Comparison of ENCODE assay signal across 15 cellular contexts in genomic region chr2:189638305-189639002, GRCh38. TPM values are rescaled to one million over a fixed set of nuclear protein-coding genes. Genes with fewer than 3 reads are reported as not detected.
DNase-seq lines count a peak whose midpoint lies in the region; ATAC-seq and TF ChIP-seq lines count a peak whose summit lies in the region.
"Had no signal": no experiment of that assay in that cellular context is flagged by ENCODE, and none has a peak within 500 bp of the region (broad histone marks: within the 10 kb centered on the region; RNA-seq: fewer than 3 reads in every experiment).

No MANE protein-coding gene starts in this region.

- intact Hi-C loops in activated CD8-positive, alpha-beta T cell treated with anti-CD3 and anti-CD28 coated beads for 36 hours (cut with micrococcal nuclease): no loop called here
- intact Hi-C loops in Right ventricle myocardium superior (cut with DNase I): no loop called here

- H3K9me3 ChIP-seq in WERI-Rb-1 (ENCODE audit: severe bottlenecking) (no peaks in the 10 kb centered on the region), osteoblast (ENCODE audit: low read depth, low read length) (no peaks in the 10 kb centered on the region)
- H3K9me3 ChIP-seq: BLaER1 had no signal

- H3K27ac Mint-ChIP-seq in activated CD8-positive, alpha-beta T cell treated with anti-CD3 and anti-CD28 coated beads, Interleukin-2, amount 10 ng/mL, durations not matched to agents 7 days and 5 days: peak overlapping the region; percentile 1
- H3K27ac Mint-ChIP-seq in activated CD8-positive, alpha-beta T cell treated with anti-CD3 and anti-CD28 coated beads for 36 hours: no peak overlapping the region

- no peaks in the 10 kb centered on the region for H3K27me3 Mint-ChIP-seq in activated CD8-positive, alpha-beta T cell treated with anti-CD3 and anti-CD28 coated beads, Interleukin-2, amount 10 ng/mL, durations not matched to agents 7 days and 5 days (ENCODE audit: low read depth)
- no peaks in the 10 kb centered on the region for H3K27me3 Mint-ChIP-seq in activated CD8-positive, alpha-beta T cell treated with anti-CD3 and anti-CD28 coated beads for 36 hours

- no peak overlapping the region for H3K4me3 Mint-ChIP-seq in activated CD8-positive, alpha-beta T cell treated with anti-CD3 and anti-CD28 coated beads, Interleukin-2, amount 10 ng/mL, durations not matched to agents 7 days and 5 days
- no peak overlapping the region for H3K4me3 Mint-ChIP-seq in activated CD8-positive, alpha-beta T cell treated with anti-CD3 and anti-CD28 coated beads for 36 hours

- H3K36me3 ChIP-seq in WERI-Rb-1 (no peaks in the 10 kb centered on the region), osteoblast (ENCODE audit: insufficient read depth, low read length) (no peaks in the 10 kb centered on the region)
- H3K36me3 ChIP-seq: BLaER1 had no signal

- ATAC-seq in activated CD8-positive, alpha-beta T cell treated with anti-CD3 and anti-CD28 coated beads, Interleukin-2, amount 10 ng/mL, durations not matched to agents 7 days and 5 days: no peak
- ATAC-seq in activated CD8-positive, alpha-beta T cell treated with anti-CD3 and anti-CD28 coated beads for 36 hours: no peak
- ATAC-seq in Right ventricle myocardium superior (ENCODE audit: poor library complexity): no peak
- ATAC-seq: HCT116 had no signal

- H4K20me1 ChIP-seq in osteoblast (ENCODE audit: insufficient read depth, low read length): no peaks in the 10 kb centered on the region
- H4K20me1 ChIP-seq: BLaER1 had no signal

- H3K9me3 Mint-ChIP-seq in activated CD8-positive, alpha-beta T cell treated with anti-CD3 and anti-CD28 coated beads, Interleukin-2, amount 10 ng/mL, durations not matched to agents 7 days and 5 days (ENCODE audit: insufficient read depth): no peaks in the 10 kb centered on the region
- H3K9me3 Mint-ChIP-seq in activated CD8-positive, alpha-beta T cell treated with anti-CD3 and anti-CD28 coated beads for 36 hours: peaks cover 3% of the 10 kb centered on the region

- no peak for DNase-seq in activated CD8-positive, alpha-beta T cell treated with anti-CD3 and anti-CD28 coated beads, Interleukin-2, amount 10 ng/mL, durations not matched to agents 7 days and 5 days
- no peak for DNase-seq in activated CD8-positive, alpha-beta T cell treated with anti-CD3 and anti-CD28 coated beads for 36 hours
- DNase-seq in WERI-Rb-1 (no peak), fibroblast of the aortic adventitia (ENCODE audit: low read depth) (no peak), pons (ENCODE audit: low spot score) (no peak), Right ventricle myocardium superior (no peak), osteoblast (ENCODE audit: insufficient read length, low spot score, missing footprints) (no peak)
- DNase-seq: 8988T, AML-193, Calu3, DMS 273 treated with DMSO at 0.1 percent for 48 hours had no signal

- peaks cover 3% of the 10 kb centered on the region for H3K4me1 ChIP-seq in osteoblast (ENCODE audit: insufficient read depth, low read length)
- H3K4me1 ChIP-seq: BLaER1 had no signal

- H3K27me3 ChIP-seq in WERI-Rb-1 (ENCODE audit: insufficient read depth, low read depth, severe bottlenecking): no peaks in the 10 kb centered on the region
- H3K27me3 ChIP-seq in osteoblast (ENCODE audit: insufficient read depth, low read length): no peaks in the 10 kb centered on the region
- H3K27me3 ChIP-seq: BLaER1 had no signal

- H3K36me3 Mint-ChIP-seq in activated CD8-positive, alpha-beta T cell treated with anti-CD3 and anti-CD28 coated beads, Interleukin-2, amount 10 ng/mL, durations not matched to agents 7 days and 5 days (ENCODE audit: low read depth): no peaks in the 10 kb centered on the region
- no peaks in the 10 kb centered on the region for H3K36me3 Mint-ChIP-seq in activated CD8-positive, alpha-beta T cell treated with anti-CD3 and anti-CD28 coated beads for 36 hours (ENCODE audit: low read depth)

- POLR2A ChIA-PET in activated CD8-positive, alpha-beta T cell treated with anti-CD3 and anti-CD28 coated beads, Interleukin-2, amount 10 ng/mL, durations not matched to agents 7 days and 5 days (lab: Charles Lee): no interaction called here
- POLR2A ChIA-PET in activated CD8-positive, alpha-beta T cell treated with anti-CD3 and anti-CD28 coated beads for 36 hours (lab: Charles Lee): no interaction called here

- CTCF ChIA-PET in activated CD8-positive, alpha-beta T cell treated with anti-CD3 and anti-CD28 coated beads, Interleukin-2, amount 10 ng/mL, durations not matched to agents 7 days and 5 days (lab: Charles Lee): no interaction called here
- CTCF ChIA-PET in activated CD8-positive, alpha-beta T cell treated with anti-CD3 and anti-CD28 coated beads for 36 hours (lab: Charles Lee): interaction anchor here (1.3 kb wide), 1 partner anchor 19 kb away, joined by 3 read pairs; no protein-coding TSS in a partner anchor

- H3K27ac ChIP-seq in WERI-Rb-1: peak overlapping the region; percentile 49; the same call in 1 of the 2 replicates
- no peak overlapping the region for H3K27ac ChIP-seq in osteoblast (ENCODE audit: low read depth, low read length)
- H3K27ac ChIP-seq: BLaER1, GM23248, HL-60 had no signal

- H3K79me2 ChIP-seq in osteoblast (ENCODE audit: insufficient read depth, low read length): no peaks in the 10 kb centered on the region

- H3K4me1 Mint-ChIP-seq in activated CD8-positive, alpha-beta T cell treated with anti-CD3 and anti-CD28 coated beads, Interleukin-2, amount 10 ng/mL, durations not matched to agents 7 days and 5 days (ENCODE audit: low read depth): no peaks in the 10 kb centered on the region
- H3K4me1 Mint-ChIP-seq in activated CD8-positive, alpha-beta T cell treated with anti-CD3 and anti-CD28 coated beads for 36 hours (ENCODE audit: low read depth): peaks cover 17% of the 10 kb centered on the region

- H3K4me3 ChIP-seq in WERI-Rb-1 (ENCODE audit: low read depth, low read length) (no peak overlapping the region), fibroblast of the aortic adventitia (ENCODE audit: low read depth, low read length) (no peak overlapping the region), osteoblast (ENCODE audit: insufficient read depth, low read length) (no peak overlapping the region)
- H3K4me3 ChIP-seq: BLaER1, GM23248 had no signal

- no peak overlapping the region for H3K4me2 ChIP-seq in osteoblast (ENCODE audit: insufficient read depth, low read length)
- H3K4me2 ChIP-seq: BLaER1 had no signal

- H2AFZ ChIP-seq in osteoblast (ENCODE audit: low read length): no peak overlapping the region
- H2AFZ ChIP-seq: GM23248 had no signal

- TF ChIP-seq CTCF in activated CD8-positive, alpha-beta T cell treated with anti-CD3 and anti-CD28 coated beads for 36 hours (IDR thresholded peaks at IDR 0.05): no peak
- TF ChIP-seq CTCF in WERI-Rb-1 (IDR thresholded peaks at IDR 0.05; ENCODE audit: low read depth, low read length) (no peak), fibroblast of the aortic adventitia (IDR thresholded peaks at IDR 0.05; ENCODE audit: insufficient read depth, low read length) (peak; percentile 9), osteoblast (IDR thresholded peaks at IDR 0.05; ENCODE audit: extremely low read depth, low read depth, low read length) (no peak)

RNA-seq across cellular contexts. Expression of gene ASNSD1, which starts 22.8 kb away (rescaled TPM):
- total RNA-seq in activated CD8-positive, alpha-beta T cell treated with anti-CD3 and anti-CD28 coated beads, Interleukin-2, amount 10 ng/mL, durations not matched to agents 7 days and 5 days: 10 to 100 TPM; 36.9 to 39.4 TPM
- total RNA-seq in activated CD8-positive, alpha-beta T cell treated with anti-CD3 and anti-CD28 coated beads for 36 hours: 10 to 100 TPM; 41.0 to 43.2 TPM
- 77.7 and 95.7 TPM in 2 replicates for total RNA-seq in fibroblast of the aortic adventitia (ENCODE audit: low replicate concordance)
- total RNA-seq in Right ventricle myocardium superior: 37.9 TPM
- 79.0 and 81.8 TPM in 2 replicates for total RNA-seq in osteoblast

RNA-seq across cellular contexts. Expression of gene ANKAR, which starts 36.0 kb away (rescaled TPM):
- total RNA-seq in activated CD8-positive, alpha-beta T cell treated with anti-CD3 and anti-CD28 coated beads, Interleukin-2, amount 10 ng/mL, durations not matched to agents 7 days and 5 days: 1 to 10 TPM; 4.8 to 5.2 TPM
- 1 to 10 TPM; 3.5 to 3.6 TPM for total RNA-seq in activated CD8-positive, alpha-beta T cell treated with anti-CD3 and anti-CD28 coated beads for 36 hours
- 14.9 and 22.2 TPM in 2 replicates for total RNA-seq in fibroblast of the aortic adventitia (ENCODE audit: low replicate concordance)
- 8.1 TPM for total RNA-seq in Right ventricle myocardium superior
- 14.1 TPM in 2 replicates for total RNA-seq in osteoblast

RNA-seq across cellular contexts. Expression of gene SLC40A1, which starts 57.9 kb away (rescaled TPM):
- under 1 TPM; 0.31 to 0.47 TPM for total RNA-seq in activated CD8-positive, alpha-beta T cell treated with anti-CD3 and anti-CD28 coated beads, Interleukin-2, amount 10 ng/mL, durations not matched to agents 7 days and 5 days
- 1 to 10 TPM; 1.2 to 1.5 TPM for total RNA-seq in activated CD8-positive, alpha-beta T cell treated with anti-CD3 and anti-CD28 coated beads for 36 hours
- 19.7 and 306 TPM in 2 replicates for total RNA-seq in fibroblast of the aortic adventitia (ENCODE audit: low replicate concordance)
- 48.2 TPM for total RNA-seq in Right ventricle myocardium superior
- total RNA-seq in osteoblast: 10.9 and 13.6 TPM in 2 replicates
- total RNA-seq: GM23248 had no signal
